13 cellular contexts compared by ENCODE assay signal in the genomic region with DNA sequence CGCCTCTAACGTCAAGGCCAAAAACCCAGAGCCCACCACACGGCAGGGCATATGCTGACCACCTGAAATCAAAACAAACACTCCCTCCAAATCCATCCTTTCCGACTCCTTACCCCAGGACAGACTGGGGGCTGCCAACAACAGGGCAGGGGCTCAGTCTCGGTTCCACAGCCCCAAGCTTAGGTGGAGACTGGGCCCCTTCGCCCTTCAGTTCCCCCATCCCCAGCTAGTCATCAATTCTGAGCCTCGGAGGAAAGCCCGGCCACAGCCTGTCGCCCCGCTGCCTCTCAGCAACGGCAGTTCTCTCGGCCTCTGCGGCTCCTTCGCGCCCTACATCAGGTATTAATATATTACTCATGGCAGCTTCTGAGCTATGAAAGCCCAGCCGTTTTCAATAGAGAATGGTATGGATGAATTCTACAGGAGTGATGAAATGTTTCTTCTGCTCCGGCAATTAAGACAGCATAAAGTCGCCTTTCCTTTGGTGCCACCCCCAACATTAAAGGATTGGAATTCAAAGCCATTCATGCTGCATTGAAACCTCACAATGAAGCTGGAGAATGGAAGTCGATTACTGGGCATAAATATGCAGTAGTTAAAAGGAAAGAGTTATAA. TPM values are rescaled to one million over a fixed set of nuclear protein-coding genes. Genes with fewer than 3 reads are reported as not detected.
DNase-seq lines count a peak whose midpoint lies in the region; ATAC-seq and TF ChIP-seq lines count a peak whose summit lies in the region.
"Had no signal": no experiment of that assay in that cellular context is flagged by ENCODE, and none has a peak within 500 bp of the region (broad histone marks: within the 10 kb centered on the region; RNA-seq: fewer than 3 reads in every experiment).

No MANE protein-coding gene starts in this region.

- DNase-seq in activated naive CD4-positive, alpha-beta T cell treated with anti-CD3 and anti-CD28 coated beads for 36 hours, result peak; percentile 4
- no peak for DNase-seq in activated naive CD4-positive, alpha-beta T cell (lab: John Stamatoyannopoulos, UW)
- DNase-seq in immature natural killer cell, result no peak
- DNase-seq in gastrocnemius medialis, result no peak
- DNase-seq in NCI-H82 (lab: John Stamatoyannopoulos, UW), result no peak
- DNase-seq: NCI-H1048, NCI-H446 treated with DMSO at 0.1 percent for 48 hours had no signal

- in situ Hi-C loops in gastrocnemius medialis (cut with MboI; ENCODE audit: low sequenced_read_pairs in 4 of 4), result no loop called here

- ATAC-seq in gastrocnemius medialis, result no peak
- no peak for ATAC-seq in GM21526 (IDR thresholded peaks at IDR 0.05; ENCODE audit: low FRiP score, unreplicated experiment)
- no peak for ATAC-seq in HG03354 (IDR thresholded peaks at IDR 0.05; ENCODE audit: poor library complexity, severe bottlenecking, unreplicated experiment)
- ATAC-seq: esophagus mucosa, GM12878 had no signal

- H3K4me3 ChIP-seq in gastrocnemius medialis, result no peak overlapping the region
- H3K4me3 ChIP-seq: cardiac muscle cell, GM12878 had no signal

- no peaks in the 10 kb centered on the region for H3K27me3 ChIP-seq in gastrocnemius medialis
- H3K27me3 ChIP-seq: cardiac muscle cell had no signal

- peaks cover 12% of the 10 kb centered on the region for H3K36me3 Mint-ChIP-seq in activated naive CD4-positive, alpha-beta T cell treated with anti-CD3 and anti-CD28 coated beads for 36 hours (ENCODE audit: low read depth)
- peaks cover 0 to 4% (median 0%) of the 10 kb centered on the region in 3 donors for H3K36me3 Mint-ChIP-seq in immature natural killer cell

- H3K27ac Mint-ChIP-seq in activated naive CD4-positive, alpha-beta T cell treated with anti-CD3 and anti-CD28 coated beads for 36 hours, result no peak overlapping the region
- H3K27ac Mint-ChIP-seq in immature natural killer cell, result peak overlapping the region in 4 of 6 donors; percentile 8 to 67 (median 46)

- H3K27ac ChIP-seq in VCaP, result peak overlapping the region; percentile 94
- peak overlapping the region; percentile 55 to 86 (median 72) for H3K27ac ChIP-seq in gastrocnemius medialis
- H3K27ac ChIP-seq: cardiac muscle cell had no signal

- TF ChIP-seq POLR2A in gastrocnemius medialis (IDR thresholded peaks at IDR 0.05), result no peak

- CTCF ChIA-PET in activated naive CD4-positive, alpha-beta T cell treated with anti-CD3 and anti-CD28 coated beads for 36 hours (lab: Charles Lee), result interaction anchor here (1.0 kb wide), 1 partner anchor 25 kb away, joined by 3 read pairs; no protein-coding TSS in a partner anchor

- no peaks in the 10 kb centered on the region for H3K9me3 Mint-ChIP-seq in activated naive CD4-positive, alpha-beta T cell treated with anti-CD3 and anti-CD28 coated beads for 36 hours
- H3K9me3 Mint-ChIP-seq in immature natural killer cell, result no peaks in the 10 kb centered on the region

- no peak overlapping the region for H3K4me3 Mint-ChIP-seq in activated naive CD4-positive, alpha-beta T cell treated with anti-CD3 and anti-CD28 coated beads for 36 hours
- peak overlapping the region in 4 of 5 donors; percentile 9 to 93 (median 26) for H3K4me3 Mint-ChIP-seq in immature natural killer cell

- intact Hi-C loops in activated naive CD4-positive, alpha-beta T cell treated with anti-CD3 and anti-CD28 coated beads for 36 hours (cut with micrococcal nuclease), result loop anchor here (1.0 kb wide), 1 partner anchor 131 kb away; no protein-coding TSS in a partner anchor
- intact Hi-C loops in gastrocnemius medialis (cut with DNase I; ENCODE audit: low total_unique reads), result loop anchor here (5.0 kb wide), 3 partner anchors 64 to 256 kb away; no protein-coding TSS in a partner anchor

- peaks cover 31 to 59% of the 10 kb centered on the region in 2 donors for H3K4me1 ChIP-seq in gastrocnemius medialis

- H3K36me3 ChIP-seq in gastrocnemius medialis, result no peaks in the 10 kb centered on the region
- H3K36me3 ChIP-seq: cardiac muscle cell had no signal

- H3K27me3 Mint-ChIP-seq in activated naive CD4-positive, alpha-beta T cell treated with anti-CD3 and anti-CD28 coated beads for 36 hours (ENCODE audit: low read depth), result no peaks in the 10 kb centered on the region
- H3K27me3 Mint-ChIP-seq in immature natural killer cell (ENCODE audit: low read depth in 3 of 3), result peaks cover 2 to 14% (median 5%) of the 10 kb centered on the region in 3 donors

- H3K9me3 ChIP-seq in gastrocnemius medialis, result no peaks in the 10 kb centered on the region

- H3K4me1 Mint-ChIP-seq in activated naive CD4-positive, alpha-beta T cell treated with anti-CD3 and anti-CD28 coated beads for 36 hours (ENCODE audit: low read depth), result peaks cover 53% of the 10 kb centered on the region
- peaks cover 41 to 54% of the 10 kb centered on the region in 2 donors for H3K4me1 Mint-ChIP-seq in immature natural killer cell

- TF ChIP-seq CTCF in VCaP (conservative IDR thresholded peaks at IDR 0.05) (no peak), gastrocnemius medialis (IDR thresholded peaks at IDR 0.05 in 4 of 5, conservative IDR thresholded peaks at IDR 0.05 in 1 of 5) (no peak)

RNA-seq across cellular contexts. Expression of gene HDAC4, which starts 2.9 kb away (rescaled TPM):
- 10 to 100 TPM; 32.0 to 35.6 TPM for total RNA-seq in activated naive CD4-positive, alpha-beta T cell treated with anti-CD3 and anti-CD28 coated beads for 36 hours
- polyA plus RNA-seq in immature natural killer cell, result 1 to 10 TPM; 1.9 to 8.1 (median 5.1) TPM
- 100 to 1,000 TPM in 2 of 4 donors, 10 to 100 TPM in 2; 23.6 to 257 (median 119) TPM for total RNA-seq in gastrocnemius medialis
